ENCODE assay signal across 8 cellular contexts in the genomic region with DNA sequence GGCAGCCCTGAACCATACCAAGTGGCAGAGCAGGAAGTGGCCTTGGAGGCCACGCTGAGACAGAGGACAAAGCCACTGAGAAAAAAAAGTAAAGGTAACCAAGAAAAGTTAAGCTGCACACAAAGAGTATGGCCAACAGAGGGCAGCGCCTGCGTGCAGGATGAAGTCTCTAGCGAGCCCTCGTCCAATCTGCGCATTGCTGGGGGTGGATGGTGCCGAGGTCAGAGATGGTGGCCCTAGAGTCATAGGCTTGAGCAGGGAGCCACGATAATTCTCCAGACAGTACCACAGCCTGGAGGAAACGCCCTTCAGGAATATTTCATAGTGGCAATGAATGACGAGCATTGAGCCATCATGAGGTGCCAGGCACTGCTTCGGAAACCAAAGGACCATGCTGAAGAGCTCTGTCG. TPM values are rescaled to one million over a fixed set of nuclear protein-coding genes. Genes with fewer than 3 reads are reported as not detected.
A peak's percentile ranks its signal among the peaks of the same experiment; 100 is the strongest.
DNase-seq lines count a peak whose midpoint lies in the region; ATAC-seq, FAIRE-seq and TF ChIP-seq lines count a peak whose summit lies in the region.

No MANE protein-coding gene starts in this region.

- H3K27ac ChIP-seq in SJCRH30 (peak overlapping the region; percentile 68), breast epithelium (peak overlapping the region; percentile 69 to 81), kidney (ENCODE audit: low read depth in 2 of 2, low read length in 2 of 2) (no peak overlapping the region)

- H3K9ac ChIP-seq in kidney (ENCODE audit: low read length in 2 of 2): no peak overlapping the region

- peak; percentile 46 to 82 (median 74) for TF ChIP-seq CTCF in breast epithelium (IDR thresholded peaks at IDR 0.05)
- peak; percentile 65 for TF ChIP-seq CTCF in kidney (IDR thresholded peaks at IDR 0.05; ENCODE audit: borderline replicate concordance, extremely low read depth, insufficient read depth)

- FAIRE-seq in kidney (lab: Jason Lieb, UNC): no peak

- H3K36me3 ChIP-seq in SJCRH30 (no peaks in the 10 kb centered on the region), breast epithelium (no peaks in the 10 kb centered on the region), kidney (ENCODE audit: control insufficient read depth in 1 of 2, insufficient read depth in 2 of 2, low read length in 2 of 2) (no peaks in the 10 kb centered on the region)

- H3K4me3 ChIP-seq in SJCRH30 (no peak overlapping the region), breast epithelium (no peak overlapping the region), kidney (ENCODE audit: low read length in 2 of 2) (no peak overlapping the region)

- H3K27me3 ChIP-seq in SJCRH30 (no peaks in the 10 kb centered on the region), breast epithelium (no peaks in the 10 kb centered on the region)

- TF ChIP-seq POLR2A in breast epithelium (IDR thresholded peaks at IDR 0.05): no peak

- H3K4me1 ChIP-seq in SJCRH30 (peaks cover 46% of the 10 kb centered on the region), breast epithelium (peaks cover 2 to 14% of the 10 kb centered on the region in 2 donors), kidney (ENCODE audit: control insufficient read depth in 1 of 2, insufficient read depth in 1 of 2, low read depth in 1 of 2, low read length in 2 of 2) (peaks cover 0 to 11% of the 10 kb centered on the region in 2 donors)

- DNase-seq in COLO829 (ENCODE audit: low spot score): peak; percentile 60
- peak; percentile 46 for DNase-seq in M059J (ENCODE audit: low read depth)
- DNase-seq in SJCRH30: peak; percentile 60 to 80
- DNase-seq in breast epithelium (ENCODE audit: low spot score in 2 of 2): peak in 1 of 2 donors; percentile 57
- DNase-seq in kidney: peak; percentile 86
- DNase-seq in stimulated activated CD4-positive, alpha-beta T cell treated with anti-CD3 and anti-CD28 coated beads, Interleukin-4, amount 100 ng/mL, for 24 hours: peak; percentile 51
- no peak for DNase-seq in activated CD4-positive, CD25-positive, alpha-beta regulatory T cell treated with anti-CD3 and anti-CD28 coated beads, Interleukin-2, amount 50 U/mL, for 72 hours

- intact Hi-C loops in breast epithelium (cut with DNase I; ENCODE audit: low total_unique reads) (no loop called here), kidney (cut with DNase I) (no loop called here)

- ATAC-seq in GM19463 (IDR thresholded peaks at IDR 0.05; ENCODE audit: unreplicated experiment): peak; percentile 74

- no peaks in the 10 kb centered on the region for H3K9me3 ChIP-seq in SJCRH30 (replicated peaks)
- no peaks in the 10 kb centered on the region for H3K9me3 ChIP-seq in breast epithelium
- H3K9me3 ChIP-seq in kidney (ENCODE audit: control insufficient read depth in 1 of 2, low read length in 2 of 2): no peaks in the 10 kb centered on the region

RNA-seq across cellular contexts. Expression of gene ATP6V0E2, which starts 9.7 kb away (rescaled TPM):
- 76.4 and 76.6 TPM in 2 replicates for total RNA-seq in M059J (2014; rRNA removed; shearing (Covaris generic))
- 3.4 and 3.6 TPM in 2 replicates for total RNA-seq in SJCRH30 (2014; rRNA removed; shearing (Covaris generic))
- total RNA-seq in breast epithelium: 10 to 100 TPM; 18.4 to 29.2 (median 23.1) TPM
- total RNA-seq in kidney: 19.8 TPM
- 138 TPM for polyA plus RNA-seq in kidney (ENCODE audit: insufficient read depth, low read depth, low replicate concordance)

RNA-seq across cellular contexts. Expression of gene ZNF862, which starts 45.3 kb away (rescaled TPM):
- 5.0 and 6.4 TPM in 2 replicates for total RNA-seq in M059J (2014; rRNA removed; shearing (Covaris generic))
- 1.0 and 2.7 TPM in 2 replicates for total RNA-seq in SJCRH30 (2014; rRNA removed; shearing (Covaris generic))
- total RNA-seq in breast epithelium (10 to 100 TPM; 21.4 to 27.8 (median 27.2) TPM), kidney (29.1 TPM)
- 5.7 TPM for polyA plus RNA-seq in kidney (ENCODE audit: insufficient read depth, low read depth, low replicate concordance)

Comparison
In these comparisons a context has a peak if more than half of its experiments do, and no peak if none do; other contexts are left out.
1. H3K27ac ChIP-seq: peak in SJCRH30 (single experiment) and breast epithelium (2 of 2); none in kidney (0 of 2).